18 cellular contexts compared by ENCODE assay signal in the genomic region with DNA sequence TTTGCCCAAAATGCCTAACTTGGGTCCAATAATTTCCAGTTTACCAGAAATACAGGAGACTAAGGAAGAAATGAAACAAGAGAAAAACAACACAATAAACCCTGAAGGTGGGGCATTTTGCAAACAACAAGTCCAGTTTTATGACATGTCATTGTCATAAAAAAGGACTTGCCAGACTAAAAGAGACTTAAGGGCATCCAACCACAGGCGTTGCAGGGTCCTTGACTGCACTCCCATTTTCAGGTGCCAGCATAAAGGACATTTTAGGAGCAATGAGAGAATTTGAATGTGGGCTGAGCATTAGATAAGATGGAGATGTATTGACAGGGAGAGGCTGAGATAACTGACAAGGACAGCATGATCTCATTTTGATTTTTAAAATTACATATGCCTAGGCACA. TPM values are rescaled to one million over a fixed set of nuclear protein-coding genes. Genes with fewer than 3 reads are reported as not detected.
DNase-seq lines count a peak whose midpoint lies in the region; ATAC-seq and TF ChIP-seq lines count a peak whose summit lies in the region.
"Had no signal": no experiment of that assay in that cellular context is flagged by ENCODE, and none has a peak within 500 bp of the region (broad histone marks: within the 10 kb centered on the region; RNA-seq: fewer than 3 reads in every experiment).

No MANE protein-coding gene starts in this region.

- no peaks in the 10 kb centered on the region for H3K36me3 Mint-ChIP-seq in CD14-positive monocyte
- H3K36me3 Mint-ChIP-seq: CD4-positive, CD25-positive, alpha-beta regulatory T cell had no signal

- in situ Hi-C loops in transverse colon (cut with MboI; ENCODE audit: low pct_ligation_motif_present in 1 of 4, low pct_unique_long_range_greater_than_20kb in 1 of 4, low sequenced_read_pairs in 3 of 4): no loop called here

- peak overlapping the region in 1 of 7 donors; percentile 76 for H3K27ac Mint-ChIP-seq in CD14-positive monocyte
- H3K27ac Mint-ChIP-seq: CD4-positive, CD25-positive, alpha-beta regulatory T cell; HFFc6 had no signal

- H3K36me3 ChIP-seq in colonic mucosa (no peaks in the 10 kb centered on the region), mucosa of descending colon (ENCODE audit: low read depth) (no peaks in the 10 kb centered on the region), transverse colon (no peaks in the 10 kb centered on the region)
- H3K36me3 ChIP-seq: BLaER1 had no signal

- peak overlapping the region in 1 of 2 donors; percentile 58 for H3K9ac ChIP-seq in colonic mucosa (ENCODE audit: low read depth in 2 of 2, low read length in 2 of 2)
- H3K9ac ChIP-seq: BLaER1 had no signal

- H3K9me3 ChIP-seq in colonic mucosa (no peaks in the 10 kb centered on the region), mucosa of descending colon (no peaks in the 10 kb centered on the region), transverse colon (no peaks in the 10 kb centered on the region)
- H3K9me3 ChIP-seq: BLaER1 had no signal

- peak; percentile 57 for DNase-seq in HuH-7 (ENCODE audit: low spot score)
- DNase-seq in colonic mucosa: peak; percentile 64
- DNase-seq in mucosa of descending colon: peak in 1 of 3 donors; percentile 62
- peak; percentile 53 for DNase-seq in transverse colon
- DNase-seq in T1000 (lab: John Stamatoyannopoulos, UW): no peak
- no peak for DNase-seq in activated CD8-positive, alpha-beta memory T cell treated with anti-CD3 and anti-CD28 coated beads for 24 hours
- no peak for DNase-seq in CD14-positive monocyte (ENCODE audit: low spot score)
- DNase-seq: 8988T; AML-193; Calu3; CD4-positive, CD25-positive, alpha-beta regulatory T cell; DMS 273 treated with DMSO at 0.1 percent for 48 hours; DND-41; GDM1; HCEC 1CT; HFFc6 had no signal

- intact Hi-C loops in colonic mucosa (cut with DNase I): no loop called here
- intact Hi-C loops in mucosa of descending colon (cut with DNase I, micrococcal nuclease): no loop called here
- intact Hi-C loops in transverse colon (cut with DNase I; ENCODE audit: low total_unique reads): no loop called here
- intact Hi-C loops in CD14-positive monocyte (cut with micrococcal nuclease): no loop called here

- TF ChIP-seq CTCF in colonic mucosa (IDR thresholded peaks at IDR 0.05): no peak
- TF ChIP-seq CTCF in mucosa of descending colon (IDR thresholded peaks at IDR 0.05): no peak
- TF ChIP-seq CTCF in transverse colon (IDR thresholded peaks at IDR 0.05): no peak
- no peak for TF ChIP-seq CTCF in CD14-positive monocyte (IDR thresholded peaks at IDR 0.05)

- H3K4me1 ChIP-seq in colonic mucosa (no peaks in the 10 kb centered on the region), mucosa of descending colon (ENCODE audit: low read depth) (peaks cover 37% of the 10 kb centered on the region), transverse colon (peaks cover 10 to 54% (median 35%) of the 10 kb centered on the region in 4 donors)

- peaks cover 19% of the 10 kb centered on the region for H3K4me1 Mint-ChIP-seq in CD14-positive monocyte
- H3K4me1 Mint-ChIP-seq: CD4-positive, CD25-positive, alpha-beta regulatory T cell had no signal

- peak; percentile 74 for ATAC-seq in mucosa of descending colon
- ATAC-seq: HepG2 had no signal

- no peak overlapping the region for H3K4me3 Mint-ChIP-seq in CD14-positive monocyte
- H3K4me3 Mint-ChIP-seq: CD4-positive, CD25-positive, alpha-beta regulatory T cell; HFFc6 had no signal

- 10 to 37% methylated on average over 1 of the region's 1 CpG for WGBS in transverse colon (ENCODE audit: low coverage in 1 of 2), 2 donors

- no peaks in the 10 kb centered on the region for H3K9me3 Mint-ChIP-seq in CD14-positive monocyte
- H3K9me3 Mint-ChIP-seq: CD4-positive, CD25-positive, alpha-beta regulatory T cell; HFFc6 had no signal

- H3K27me3 Mint-ChIP-seq in CD14-positive monocyte (ENCODE audit: low read depth in 3 of 3): peaks cover 0 to 2% (median 1%) of the 10 kb centered on the region in 3 donors

- TF ChIP-seq EP300 in transverse colon (IDR thresholded peaks at IDR 0.05; ENCODE audit: low read depth): no peak

- H3K4me3 ChIP-seq in colonic mucosa (no peak overlapping the region), mucosa of descending colon (no peak overlapping the region), transverse colon (no peak overlapping the region)
- H3K4me3 ChIP-seq: BLaER1 had no signal

- H3K27me3 ChIP-seq in colonic mucosa (no peaks in the 10 kb centered on the region), transverse colon (peaks cover 3% of the 10 kb centered on the region)
- H3K27me3 ChIP-seq: BLaER1 had no signal

- H3K27ac ChIP-seq in colonic mucosa (peak overlapping the region; percentile 77), transverse colon (peak overlapping the region; percentile 76 to 82 (median 78))
- H3K27ac ChIP-seq: BLaER1 had no signal

- TF ChIP-seq POLR2A in transverse colon (IDR thresholded peaks at IDR 0.05): no peak

RNA-seq across cellular contexts. Expression of gene DAGLA, which starts 28.1 kb away (rescaled TPM):
- total RNA-seq in colonic mucosa (10 to 100 TPM in 1 of 2 donors, 1 to 10 TPM in 1; 7.5 to 12.2 TPM), mucosa of descending colon (10 to 100 TPM in 2 of 3 donors, 1 to 10 TPM in 1; 7.2 to 12.0 (median 11.9) TPM), transverse colon (10 to 100 TPM; 11.9 to 31.4 (median 17.0) TPM)
- under 1 TPM; 0.16 to 0.73 TPM for polyA plus RNA-seq in CD14-positive monocyte

Comparison
In these comparisons a context has a peak if more than half of its experiments do, and no peak if none do; other contexts are left out.
1. DNase-seq: peak in HuH-7 (single experiment), colonic mucosa (single experiment) and transverse colon (single experiment); none in T1000 (single experiment), activated CD8-positive, alpha-beta memory T cell treated with anti-CD3 and anti-CD28 coated beads for 24 hours (single experiment) and CD14-positive monocyte (single experiment).